Comparison of ENCODE assay signal across 1 cellular context in the genomic region with DNA sequence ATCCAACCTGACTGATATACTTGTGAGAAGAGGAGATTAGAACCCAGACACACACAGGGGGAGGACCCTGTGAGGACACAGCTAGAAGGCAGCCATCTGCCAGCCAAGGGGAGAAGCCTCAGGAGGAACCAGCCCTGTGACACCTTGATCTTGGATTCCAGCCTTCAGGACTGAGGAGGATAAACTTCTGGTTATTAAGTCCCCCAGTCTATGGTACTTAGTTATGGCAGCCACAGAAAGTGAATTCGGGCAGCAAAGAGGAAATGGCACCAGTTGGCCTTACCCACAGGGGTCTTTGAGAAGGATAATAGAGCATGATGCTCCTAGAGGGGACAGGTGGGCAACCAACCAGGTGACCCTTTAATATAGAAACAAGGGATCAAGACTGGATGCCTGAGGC.
TF ChIP-seq lines count a peak whose summit lies in the region.

No MANE protein-coding gene starts in this region.

TF ChIP-seq in H1, 55 proteins besides CTCF, POLR2A, EP300 and RAD21:
- no peak for TF ChIP-seq TAF1 (IDR thresholded peaks at IDR 0.05; ENCODE audit: low read depth, low read length)
- TF ChIP-seq CHD1 (IDR thresholded peaks at IDR 0.05; ENCODE audit: low read depth, low read length), result no peak
- no peak for TF ChIP-seq CHD2 (IDR thresholded peaks at IDR 0.05; ENCODE audit: low read length)
- no peak for TF ChIP-seq BRCA1 (IDR thresholded peaks at IDR 0.05; ENCODE audit: low read depth, low read length)
- no peak for TF ChIP-seq JUND (IDR thresholded peaks at IDR 0.05; ENCODE audit: low read length)
- TF ChIP-seq RFX5 (IDR thresholded peaks at IDR 0.05; ENCODE audit: borderline replicate concordance, low read depth, low read length), result no peak
- TF ChIP-seq TAF7 (optimal IDR thresholded peaks at IDR 0.05; ENCODE audit: borderline replicate concordance, low read depth, low read length), result no peak
